In genomic region chr17:66954632-66955031, GRCh38 we compare ENCODE assay signal across 2 cellular contexts.
TF ChIP-seq lines count a peak whose summit lies in the region.

No MANE protein-coding gene starts in this region.

TF ChIP-seq in IMR-90, 13 proteins besides CTCF, POLR2A, EP300 and RAD21:
- no peak for TF ChIP-seq RCOR1 (IDR thresholded peaks at IDR 0.05; ENCODE audit: insufficient replicate concordance, low read length)
- TF ChIP-seq ELK1 (IDR thresholded peaks at IDR 0.05; ENCODE audit: borderline replicate concordance, low read depth, low read length), result no peak
- TF ChIP-seq MXI1 (IDR thresholded peaks at IDR 0.05; ENCODE audit: borderline replicate concordance, low read depth, low read length), result no peak
- TF ChIP-seq CHD1 (IDR thresholded peaks at IDR 0.05; ENCODE audit: low read depth, low read length), result no peak
- no peak for TF ChIP-seq USF2 (IDR thresholded peaks at IDR 0.05; ENCODE audit: low read depth, low read length)
- TF ChIP-seq MAFK (IDR thresholded peaks at IDR 0.05; ENCODE audit: low read depth, low read length), result no peak
- no peak for TF ChIP-seq SMC3 (IDR thresholded peaks at IDR 0.05; ENCODE audit: low read depth, low read length)
- no peak for TF ChIP-seq BHLHE40 (IDR thresholded peaks at IDR 0.05; ENCODE audit: low read depth, low read length)

TF ChIP-seq in H1, 55 proteins besides CTCF, POLR2A, EP300 and RAD21:
- TF ChIP-seq SP4 (IDR thresholded peaks at IDR 0.05; ENCODE audit: low read length), result no peak
- no peak for TF ChIP-seq JUND (IDR thresholded peaks at IDR 0.05; ENCODE audit: low read length)
- TF ChIP-seq CHD2 (IDR thresholded peaks at IDR 0.05; ENCODE audit: low read length), result no peak
- no peak for TF ChIP-seq RXRA (IDR thresholded peaks at IDR 0.05; ENCODE audit: insufficient read depth, low read depth, low read length)
- no peak for TF ChIP-seq MAFK (IDR thresholded peaks at IDR 0.05; ENCODE audit: low read depth, low read length)
